In genomic region chr20:52037370-52037769, GRCh38 we compare ENCODE assay signal across 9 cellular contexts.
"Had no signal": no experiment of that assay in that cellular context is flagged by ENCODE, and none has a peak within 500 bp of the region (broad histone marks: within the 10 kb centered on the region; RNA-seq: fewer than 3 reads in every experiment).

No MANE protein-coding gene starts in this region.

- H3K4me3 Mint-ChIP-seq: GM23338, H9, HFFc6, IgD-negative memory B cell had no signal

- DNase-seq: H9, HCEC 1CT, HFFc6, KG1 had no signal

- ATAC-seq: GM23338 had no signal

- H2AFZ ChIP-seq: GM23338 had no signal

- H3K27ac ChIP-seq: HL-60 had no signal

- H3K4me3 ChIP-seq: GM23338 had no signal

- H3K27ac Mint-ChIP-seq: GM23338, H9, HFFc6, IgD-negative memory B cell had no signal

- H3K4me1 Mint-ChIP-seq: IgD-negative memory B cell had no signal

- FAIRE-seq: H1, H54 had no signal

- H3K4me2 ChIP-seq: GM23338 had no signal

- H3K9me3 Mint-ChIP-seq: GM23338, H9, HFFc6 had no signal

- H3K27me3 Mint-ChIP-seq: IgD-negative memory B cell had no signal
